Comparison of ENCODE assay signal across 1 cellular context in the genomic region with DNA sequence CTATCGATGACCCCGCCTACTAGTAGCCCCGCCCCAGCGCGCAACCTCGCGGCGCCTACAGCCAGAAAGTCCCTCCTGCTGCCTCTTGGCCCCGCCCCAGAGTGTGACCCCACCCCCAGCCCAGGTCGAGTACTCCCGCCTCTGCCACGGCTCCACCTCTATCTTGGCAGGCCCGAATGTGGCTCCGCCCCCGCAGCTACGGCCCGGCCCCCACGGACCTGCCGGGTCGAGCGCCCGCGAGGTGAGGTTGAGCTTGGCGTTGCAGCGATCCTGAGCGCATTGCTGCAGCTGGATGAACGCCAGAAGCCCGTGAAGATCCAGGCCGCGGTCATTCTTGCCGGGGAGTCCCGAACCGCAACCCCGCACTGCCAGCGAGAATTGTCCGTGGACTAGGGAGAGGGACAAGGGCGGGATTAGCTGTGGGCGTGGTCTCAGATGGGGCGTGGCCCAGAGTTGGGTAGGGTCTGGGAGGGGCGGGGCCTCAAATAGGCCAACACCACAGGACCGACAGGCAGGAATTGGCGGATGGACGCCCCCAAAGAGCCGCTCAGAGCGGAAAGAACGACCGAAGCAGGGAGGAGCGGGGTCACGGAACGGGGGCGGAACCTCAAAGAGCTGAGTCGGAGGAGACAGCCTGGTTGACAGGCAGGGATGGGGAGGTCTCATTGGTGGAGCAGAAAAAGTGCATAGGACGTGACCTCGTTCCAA.
A peak's percentile ranks its signal among the peaks of the same experiment; 100 is the strongest.
TF ChIP-seq lines count a peak whose summit lies in the region.

No MANE protein-coding gene starts in this region.

TF ChIP-seq in HepG2, 621 proteins besides CTCF, POLR2A, EP300 and RAD21 (continued from another document and continues in another):
- TF ChIP-seq PAXIP1 (CRISPR knock-in tag; conservative IDR thresholded peaks at IDR 0.05) (no peak), ZNF773 (CRISPR knock-in tag; IDR thresholded peaks at IDR 0.05; ENCODE audit: borderline replicate concordance) (no peak), MXD4 (CRISPR knock-in tag; IDR thresholded peaks at IDR 0.05) (no peak), ZNF879 (CRISPR knock-in tag; IDR thresholded peaks at IDR 0.05) (no peak), REPIN1 (CRISPR knock-in tag; IDR thresholded peaks at IDR 0.05; ENCODE audit: borderline replicate concordance, low read depth) (peak; percentile 41; the same call in 1 of the 2 replicates), ZNF501 (CRISPR knock-in tag; IDR thresholded peaks at IDR 0.05) (0 out of 2 replicates have a peak, but pooled peaks have one; percentile 11), ZNF274 (CRISPR knock-in tag; IDR thresholded peaks at IDR 0.05) (no peak), KLF11 (CRISPR knock-in tag; IDR thresholded peaks at IDR 0.05) (0 out of 2 replicates have a peak, but pooled peaks have one; percentile 27), ZNF460 (CRISPR knock-in tag; IDR thresholded peaks at IDR 0.05; ENCODE audit: borderline replicate concordance) (no peak), SNAI1 (CRISPR knock-in tag; IDR thresholded peaks at IDR 0.05; ENCODE audit: borderline replicate concordance) (no peak), MED13 (CRISPR knock-in tag; IDR thresholded peaks at IDR 0.05) (no peak), FOXC1 (CRISPR knock-in tag; IDR thresholded peaks at IDR 0.05; ENCODE audit: borderline replicate concordance) (peak; percentile 82), ARNT2 (CRISPR knock-in tag; IDR thresholded peaks at IDR 0.05; ENCODE audit: low read depth) (peak; percentile 61; the same call in 1 of the 2 replicates), NR2C2 (CRISPR knock-in tag; IDR thresholded peaks at IDR 0.05; ENCODE audit: borderline replicate concordance) (no peak), ZMYM4 (CRISPR knock-in tag; IDR thresholded peaks at IDR 0.05) (peak; percentile 34; the same call in 1 of the 2 replicates), TMF1 (CRISPR knock-in tag; IDR thresholded peaks at IDR 0.05; ENCODE audit: low read depth) (0 out of 2 replicates have a peak, but pooled peaks have one; percentile 26), ZC3H4 (CRISPR knock-in tag; IDR thresholded peaks at IDR 0.05; ENCODE audit: borderline replicate concordance) (no peak), RBFOX2 (IDR thresholded peaks at IDR 0.05; ENCODE audit: low read depth, low read length) (peak; percentile 42; the same call in 1 of the 2 replicates), KLF16 (CRISPR knock-in tag; IDR thresholded peaks at IDR 0.05) (0 out of 4 replicates have a peak, but pooled peaks of 1 of the 2 experiments have one; percentile 19), HMGXB4 (CRISPR knock-in tag; IDR thresholded peaks at IDR 0.05; ENCODE audit: borderline replicate concordance in 1 of 2, low read depth in 1 of 2) (peak in 1 of 2 experiments; percentile 66; a peak in 1 of 4 replicates), ZBTB38 (CRISPR knock-in tag; IDR thresholded peaks at IDR 0.05) (peak; percentile 22; the same call in 1 of the 2 replicates), GTF3A (CRISPR knock-in tag; conservative IDR thresholded peaks at IDR 0.05) (no peak), NKX3-1 (CRISPR knock-in tag; IDR thresholded peaks at IDR 0.05) (no peak), RFXANK (CRISPR knock-in tag; IDR thresholded peaks at IDR 0.05) (no peak), AKAP8 (CRISPR knock-in tag; IDR thresholded peaks at IDR 0.05) (peak; percentile 34; the same call in 1 of the 2 replicates), ZNF367 (CRISPR knock-in tag; IDR thresholded peaks at IDR 0.05; ENCODE audit: borderline replicate concordance) (no peak), ZNF281 (CRISPR knock-in tag; IDR thresholded peaks at IDR 0.05; ENCODE audit: borderline replicate concordance) (no peak), CREB3 (CRISPR knock-in tag; IDR thresholded peaks at IDR 0.05) (no peak), SUZ12 (IDR thresholded peaks at IDR 0.05; ENCODE audit: low read depth, low read length) (no peak), TARDBP (CRISPR knock-in tag; IDR thresholded peaks at IDR 0.05) (no peak; the same call in 1 of the 2 replicates), ZNF34 (CRISPR knock-in tag; IDR thresholded peaks at IDR 0.05; ENCODE audit: borderline replicate concordance) (0 out of 2 replicates have a peak, but pooled peaks have one; percentile 74), PAX8 (CRISPR knock-in tag; IDR thresholded peaks at IDR 0.05; ENCODE audit: borderline replicate concordance) (0 out of 2 replicates have a peak, but pooled peaks have one; percentile 56), ZNF83 (CRISPR knock-in tag; IDR thresholded peaks at IDR 0.05; ENCODE audit: borderline replicate concordance) (0 out of 2 replicates have a peak, but pooled peaks have one; percentile 52), ZNF484 (CRISPR knock-in tag; IDR thresholded peaks at IDR 0.05; ENCODE audit: borderline replicate concordance, low read depth) (no peak), LCORL (IDR thresholded peaks at IDR 0.05) (no peak), LCORL (CRISPR knock-in tag; IDR thresholded peaks at IDR 0.05) (0 out of 2 replicates have a peak, but pooled peaks have one; percentile 52)
- TF ChIP-seq, protein P1, sequence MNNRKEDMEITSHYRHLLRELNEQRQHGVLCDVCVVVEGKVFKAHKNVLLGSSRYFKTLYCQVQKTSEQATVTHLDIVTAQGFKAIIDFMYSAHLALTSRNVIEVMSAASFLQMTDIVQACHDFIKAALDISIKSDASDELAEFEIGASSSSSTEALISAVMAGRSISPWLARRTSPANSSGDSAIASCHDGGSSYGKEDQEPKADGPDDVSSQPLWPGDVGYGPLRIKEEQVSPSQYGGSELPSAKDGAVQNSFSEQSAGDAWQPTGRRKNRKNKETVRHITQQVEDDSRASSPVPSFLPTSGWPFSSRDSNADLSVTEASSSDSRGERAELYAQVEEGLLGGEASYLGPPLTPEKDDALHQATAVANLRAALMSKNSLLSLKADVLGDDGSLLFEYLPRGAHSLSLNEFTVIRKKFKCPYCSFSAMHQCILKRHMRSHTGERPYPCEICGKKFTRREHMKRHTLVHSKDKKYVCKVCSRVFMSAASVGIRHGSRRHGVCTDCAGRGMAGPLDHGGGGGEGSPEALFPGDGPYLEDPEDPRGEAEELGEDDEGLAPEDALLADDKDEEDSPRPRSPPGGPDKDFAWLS (CRISPR knock-in tag; IDR thresholded peaks at IDR 0.05; ENCODE audit: borderline replicate concordance), result no peak
- TF ChIP-seq, protein P2, sequence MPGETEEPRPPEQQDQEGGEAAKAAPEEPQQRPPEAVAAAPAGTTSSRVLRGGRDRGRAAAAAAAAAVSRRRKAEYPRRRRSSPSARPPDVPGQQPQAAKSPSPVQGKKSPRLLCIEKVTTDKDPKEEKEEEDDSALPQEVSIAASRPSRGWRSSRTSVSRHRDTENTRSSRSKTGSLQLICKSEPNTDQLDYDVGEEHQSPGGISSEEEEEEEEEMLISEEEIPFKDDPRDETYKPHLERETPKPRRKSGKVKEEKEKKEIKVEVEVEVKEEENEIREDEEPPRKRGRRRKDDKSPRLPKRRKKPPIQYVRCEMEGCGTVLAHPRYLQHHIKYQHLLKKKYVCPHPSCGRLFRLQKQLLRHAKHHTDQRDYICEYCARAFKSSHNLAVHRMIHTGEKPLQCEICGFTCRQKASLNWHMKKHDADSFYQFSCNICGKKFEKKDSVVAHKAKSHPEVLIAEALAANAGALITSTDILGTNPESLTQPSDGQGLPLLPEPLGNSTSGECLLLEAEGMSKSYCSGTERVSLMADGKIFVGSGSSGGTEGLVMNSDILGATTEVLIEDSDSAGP (CRISPR knock-in tag; IDR thresholded peaks at IDR 0.05; ENCODE audit: borderline replicate concordance), result peak; percentile 55; the same call in 1 of the 2 replicates
- TF ChIP-seq, protein P3, sequence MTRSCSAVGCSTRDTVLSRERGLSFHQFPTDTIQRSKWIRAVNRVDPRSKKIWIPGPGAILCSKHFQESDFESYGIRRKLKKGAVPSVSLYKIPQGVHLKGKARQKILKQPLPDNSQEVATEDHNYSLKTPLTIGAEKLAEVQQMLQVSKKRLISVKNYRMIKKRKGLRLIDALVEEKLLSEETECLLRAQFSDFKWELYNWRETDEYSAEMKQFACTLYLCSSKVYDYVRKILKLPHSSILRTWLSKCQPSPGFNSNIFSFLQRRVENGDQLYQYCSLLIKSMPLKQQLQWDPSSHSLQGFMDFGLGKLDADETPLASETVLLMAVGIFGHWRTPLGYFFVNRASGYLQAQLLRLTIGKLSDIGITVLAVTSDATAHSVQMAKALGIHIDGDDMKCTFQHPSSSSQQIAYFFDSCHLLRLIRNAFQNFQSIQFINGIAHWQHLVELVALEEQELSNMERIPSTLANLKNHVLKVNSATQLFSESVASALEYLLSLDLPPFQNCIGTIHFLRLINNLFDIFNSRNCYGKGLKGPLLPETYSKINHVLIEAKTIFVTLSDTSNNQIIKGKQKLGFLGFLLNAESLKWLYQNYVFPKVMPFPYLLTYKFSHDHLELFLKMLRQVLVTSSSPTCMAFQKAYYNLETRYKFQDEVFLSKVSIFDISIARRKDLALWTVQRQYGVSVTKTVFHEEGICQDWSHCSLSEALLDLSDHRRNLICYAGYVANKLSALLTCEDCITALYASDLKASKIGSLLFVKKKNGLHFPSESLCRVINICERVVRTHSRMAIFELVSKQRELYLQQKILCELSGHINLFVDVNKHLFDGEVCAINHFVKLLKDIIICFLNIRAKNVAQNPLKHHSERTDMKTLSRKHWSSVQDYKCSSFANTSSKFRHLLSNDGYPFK (CRISPR knock-in tag; IDR thresholded peaks at IDR 0.05; ENCODE audit: borderline replicate concordance), result peak; percentile 31; the same call in 1 of the 2 replicates
- TF ChIP-seq, protein P4, sequence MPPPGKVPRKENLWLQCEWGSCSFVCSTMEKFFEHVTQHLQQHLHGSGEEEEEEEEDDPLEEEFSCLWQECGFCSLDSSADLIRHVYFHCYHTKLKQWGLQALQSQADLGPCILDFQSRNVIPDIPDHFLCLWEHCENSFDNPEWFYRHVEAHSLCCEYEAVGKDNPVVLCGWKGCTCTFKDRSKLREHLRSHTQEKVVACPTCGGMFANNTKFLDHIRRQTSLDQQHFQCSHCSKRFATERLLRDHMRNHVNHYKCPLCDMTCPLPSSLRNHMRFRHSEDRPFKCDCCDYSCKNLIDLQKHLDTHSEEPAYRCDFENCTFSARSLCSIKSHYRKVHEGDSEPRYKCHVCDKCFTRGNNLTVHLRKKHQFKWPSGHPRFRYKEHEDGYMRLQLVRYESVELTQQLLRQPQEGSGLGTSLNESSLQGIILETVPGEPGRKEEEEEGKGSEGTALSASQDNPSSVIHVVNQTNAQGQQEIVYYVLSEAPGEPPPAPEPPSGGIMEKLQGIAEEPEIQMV (CRISPR knock-in tag; IDR thresholded peaks at IDR 0.05; ENCODE audit: low read depth), result peak; percentile 34
